In genomic region chr1:5376538-5377247, GRCh38 we compare ENCODE assay signal across 31 cellular contexts.
"Had no signal": no experiment of that assay in that cellular context is flagged by ENCODE, and none has a peak within 500 bp of the region (broad histone marks: within the 10 kb centered on the region; RNA-seq: fewer than 3 reads in every experiment).

No MANE protein-coding gene starts in this region.

- DNase-seq: activated CD4-positive, alpha-beta memory T cell treated with anti-CD3 and anti-CD28 coated beads for 36 hours; activated CD4-positive, alpha-beta T cell treated with anti-CD3 and anti-CD28 coated beads for 36 hours; activated CD4-positive, alpha-beta T cell treated with anti-CD3 and anti-CD28 coated beads, Interleukin-2, amount 10 ng/mL, durations not matched to agents 24 days and 14 days; activated CD4-positive, CD25-positive, alpha-beta regulatory T cell; activated CD4-positive, CD25-positive, alpha-beta regulatory T cell treated with anti-CD3 and anti-CD28 coated beads, Interleukin-2, amount 50 U/mL, for 72 hours; activated CD8-positive, alpha-beta memory T cell treated with anti-CD3 and anti-CD28 coated beads, Interleukin-2, amount 10 ng/mL, durations not matched to agents 7 days and 5 days; activated CD8-positive, alpha-beta memory T cell treated with anti-CD3 and anti-CD28 coated beads, Interleukin-2, amount 50 U/mL, for 4 hours; activated CD8-positive, alpha-beta T cell treated with anti-CD3 and anti-CD28 coated beads, Interleukin-2, amount 10 ng/mL, durations not matched to agents 7 days and 5 days; activated effector memory CD4-positive, alpha-beta T cell treated with anti-CD3 and anti-CD28 coated beads, Interleukin-2, amount 50 U/mL, for 16 hours; activated naive CD4-positive, alpha-beta T cell treated with anti-CD3 and anti-CD28 coated beads for 36 hours; activated naive CD8-positive, alpha-beta T cell treated with anti-CD3 and anti-CD28 coated beads for 36 hours; activated naive CD8-positive, alpha-beta T cell treated with anti-CD3 and anti-CD28 coated beads, Interleukin-2, amount 50 U/mL, for 24 hours; activated T-cell treated with anti-CD3 and anti-CD28 coated beads, Interleukin-2, amount 50 U/mL, for 1 hour; activated T-cell treated with anti-CD3 and anti-CD28 coated beads, Interleukin-2, amount 50 U/mL, for 48 hours; adrenal gland; amygdala; central memory CD4-positive, alpha-beta T cell; cerebellar nuclear complex; colonic mucosa; effector CD8-positive, alpha-beta T cell; foreskin keratinocyte; gastrocnemius medialis; glutamatergic neuron; heart left ventricle; T-helper 1 cell; T-helper 17 cell; T1000 had no signal

- H3K4me1 ChIP-seq: adrenal gland, ascending aorta, breast epithelium, colonic mucosa, foreskin keratinocyte, gastrocnemius medialis, heart left ventricle had no signal

- H3K27me3 ChIP-seq: ascending aorta, cardiac muscle cell, colonic mucosa, foreskin keratinocyte, gastrocnemius medialis had no signal

- H3K36me3 ChIP-seq: adrenal gland, ascending aorta, breast epithelium, cardiac muscle cell, colonic mucosa, gastrocnemius medialis, heart left ventricle had no signal

- ATAC-seq: activated CD4-positive, alpha-beta T cell treated with anti-CD3 and anti-CD28 coated beads for 36 hours; activated CD8-positive, alpha-beta memory T cell treated with anti-CD3 and anti-CD28 coated beads, Interleukin-2, amount 10 ng/mL, durations not matched to agents 7 days and 5 days; activated CD8-positive, alpha-beta T cell treated with anti-CD3 and anti-CD28 coated beads, Interleukin-2, amount 10 ng/mL, durations not matched to agents 7 days and 5 days; activated naive CD8-positive, alpha-beta T cell treated with anti-CD3 and anti-CD28 coated beads, Interleukin-2, amount 50 U/mL, for 24 hours; esophagus mucosa; foreskin keratinocyte; gastrocnemius medialis; heart left ventricle; T-helper 17 cell had no signal

- H3K4me3 ChIP-seq: adrenal gland, ascending aorta, breast epithelium, cardiac muscle cell, colonic mucosa, gastrocnemius medialis, heart left ventricle had no signal

- H3K27ac ChIP-seq: adrenal gland, ascending aorta, breast epithelium, cardiac muscle cell, colonic mucosa, foreskin keratinocyte, gastrocnemius medialis, heart left ventricle had no signal

- H3K9me3 ChIP-seq: adrenal gland, ascending aorta, colonic mucosa, gastrocnemius medialis had no signal
